25 cellular contexts compared by ENCODE assay signal in genomic region chr18:67938691-67939090, GRCh38.
A peak's percentile ranks its signal among the peaks of the same experiment; 100 is the strongest.
DNase-seq lines count a peak whose midpoint lies in the region; ATAC-seq and TF ChIP-seq lines count a peak whose summit lies in the region.
"Had no signal": no experiment of that assay in that cellular context is flagged by ENCODE, and none has a peak within 500 bp of the region (broad histone marks: within the 10 kb centered on the region; RNA-seq: fewer than 3 reads in every experiment).

No MANE protein-coding gene starts in this region.

- no peak overlapping the region for H3K4me3 ChIP-seq in choroid plexus epithelial cell (ENCODE audit: low read depth, low read length)
- H3K4me3 ChIP-seq: neural progenitor cell, right atrium auricular region had no signal

- peak; percentile 77 for DNase-seq in AG09319 (ENCODE audit: extremely low read depth, low read depth)
- peak; percentile 90 for DNase-seq in HCEC 1CT
- DNase-seq in choroid plexus epithelial cell (ENCODE audit: low read depth), result peak; percentile 29
- DNase-seq in glutamatergic neuron, result no peak
- DNase-seq in COLO668 (lab: John Stamatoyannopoulos, UW; ENCODE audit: unreplicated experiment), result no peak
- DNase-seq in islet precursor cell, result no peak
- DNase-seq: activated CD4-positive, alpha-beta T cell treated with anti-CD3 and anti-CD28 coated beads for 48 hours; activated CD8-positive, alpha-beta memory T cell treated with anti-CD3 and anti-CD28 coated beads for 24 hours; activated effector memory CD4-positive, alpha-beta T cell treated with anti-CD3 and anti-CD28 coated beads, Interleukin-2, amount 50 U/mL, for 16 hours; activated naive CD8-positive, alpha-beta T cell treated with anti-CD3 and anti-CD28 coated beads for 36 hours; Calu3; MV-4-11; NCI-H1694; NK-92 treated with Interleukin-12 subunit alpha and Interleukin-12 subunit beta, amount 100 ng/mL, for 24 hours; Right ventricle myocardium superior; stimulated activated CD4-positive, alpha-beta T cell treated with anti-CD3 and anti-CD28 coated beads, Interleukin-2, amount 100 ng/mL, for 48 hours; T1000; trophoblast cell had no signal

- no peaks in the 10 kb centered on the region for H3K36me3 Mint-ChIP-seq in glutamatergic neuron (ENCODE audit: unreplicated experiment)
- H3K36me3 Mint-ChIP-seq: activated naive CD8-positive, alpha-beta T cell treated with anti-CD3 and anti-CD28 coated beads for 36 hours; CD14-positive monocyte; memory B cell; neural progenitor cell had no signal

- H3K4me3 Mint-ChIP-seq in glutamatergic neuron (ENCODE audit: unreplicated experiment), result no peak overlapping the region
- H3K4me3 Mint-ChIP-seq: activated naive CD8-positive, alpha-beta T cell treated with anti-CD3 and anti-CD28 coated beads for 36 hours; CD14-positive monocyte; central memory CD8-positive, alpha-beta T cell; memory B cell; neural progenitor cell had no signal

- H3K4me1 Mint-ChIP-seq in glutamatergic neuron (ENCODE audit: low read depth, unreplicated experiment), result peaks cover 7% of the 10 kb centered on the region
- H3K4me1 Mint-ChIP-seq: activated naive CD8-positive, alpha-beta T cell treated with anti-CD3 and anti-CD28 coated beads for 36 hours; CD14-positive monocyte; central memory CD8-positive, alpha-beta T cell; memory B cell; neural progenitor cell had no signal

- TF ChIP-seq CTCF in AG09319 (IDR thresholded peaks at IDR 0.05; ENCODE audit: low read depth, low read length), result no peak
- TF ChIP-seq CTCF in choroid plexus epithelial cell (conservative IDR thresholded peaks at IDR 0.05; ENCODE audit: low read depth, low read length), result no peak
- TF ChIP-seq CTCF in glutamatergic neuron (IDR thresholded peaks at IDR 0.05; ENCODE audit: partially characterized antibody, unreplicated experiment), result no peak

- H3K9me3 Mint-ChIP-seq in glutamatergic neuron (ENCODE audit: unreplicated experiment), result no peaks in the 10 kb centered on the region
- H3K9me3 Mint-ChIP-seq: activated naive CD8-positive, alpha-beta T cell treated with anti-CD3 and anti-CD28 coated beads for 36 hours; CD14-positive monocyte had no signal

- no peaks in the 10 kb centered on the region for H3K27me3 Mint-ChIP-seq in glutamatergic neuron (ENCODE audit: unreplicated experiment)
- H3K27me3 Mint-ChIP-seq: central memory CD8-positive, alpha-beta T cell; memory B cell had no signal

- H3K27ac Mint-ChIP-seq in glutamatergic neuron (ENCODE audit: unreplicated experiment), result peak overlapping the region; percentile 14
- H3K27ac Mint-ChIP-seq: activated naive CD8-positive, alpha-beta T cell treated with anti-CD3 and anti-CD28 coated beads for 36 hours; CD14-positive monocyte; memory B cell had no signal

- ATAC-seq in HG02623 (IDR thresholded peaks at IDR 0.05; ENCODE audit: unreplicated experiment) (no peak), HG03460 (IDR thresholded peaks at IDR 0.05; ENCODE audit: unreplicated experiment) (no peak)

Comparison
In these comparisons a context has a peak if more than half of its experiments do, and no peak if none do; other contexts are left out.
1. DNase-seq: peak in AG09319 (single experiment), HCEC 1CT (single experiment) and choroid plexus epithelial cell (single experiment); none in glutamatergic neuron (single experiment), COLO668 (single experiment) and islet precursor cell (single experiment).